ENCODE assay signal across 2 cellular contexts in genomic region chr12:113316155-113316554, GRCh38.
TF ChIP-seq lines count a peak whose summit lies in the region.

No MANE protein-coding gene starts in this region.

TF ChIP-seq in A549, 52 proteins besides CTCF, POLR2A, EP300 and RAD21 (continued from another document):
- TF ChIP-seq, protein P1, sequence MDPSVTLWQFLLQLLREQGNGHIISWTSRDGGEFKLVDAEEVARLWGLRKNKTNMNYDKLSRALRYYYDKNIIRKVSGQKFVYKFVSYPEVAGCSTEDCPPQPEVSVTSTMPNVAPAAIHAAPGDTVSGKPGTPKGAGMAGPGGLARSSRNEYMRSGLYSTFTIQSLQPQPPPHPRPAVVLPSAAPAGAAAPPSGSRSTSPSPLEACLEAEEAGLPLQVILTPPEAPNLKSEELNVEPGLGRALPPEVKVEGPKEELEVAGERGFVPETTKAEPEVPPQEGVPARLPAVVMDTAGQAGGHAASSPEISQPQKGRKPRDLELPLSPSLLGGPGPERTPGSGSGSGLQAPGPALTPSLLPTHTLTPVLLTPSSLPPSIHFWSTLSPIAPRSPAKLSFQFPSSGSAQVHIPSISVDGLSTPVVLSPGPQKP (IDR thresholded peaks at IDR 0.05; ENCODE audit: low read depth, low read length): no peak
- no peak for TF ChIP-seq TP53 (CRISPR knock-in tag; IDR thresholded peaks at IDR 0.05)
- no peak for TF ChIP-seq JUNB (IDR thresholded peaks at IDR 0.05)
- 0 out of 3 replicates have a peak, but pooled peaks have one; percentile 6 for TF ChIP-seq SMC3 (IDR thresholded peaks at IDR 0.05)
- no peak for TF ChIP-seq EHF (CRISPR knock-in tag; IDR thresholded peaks at IDR 0.05)

TF ChIP-seq in WTC11, 78 proteins besides CTCF, POLR2A, EP300 and RAD21 (continued from another document):
- TF ChIP-seq, protein P2, sequence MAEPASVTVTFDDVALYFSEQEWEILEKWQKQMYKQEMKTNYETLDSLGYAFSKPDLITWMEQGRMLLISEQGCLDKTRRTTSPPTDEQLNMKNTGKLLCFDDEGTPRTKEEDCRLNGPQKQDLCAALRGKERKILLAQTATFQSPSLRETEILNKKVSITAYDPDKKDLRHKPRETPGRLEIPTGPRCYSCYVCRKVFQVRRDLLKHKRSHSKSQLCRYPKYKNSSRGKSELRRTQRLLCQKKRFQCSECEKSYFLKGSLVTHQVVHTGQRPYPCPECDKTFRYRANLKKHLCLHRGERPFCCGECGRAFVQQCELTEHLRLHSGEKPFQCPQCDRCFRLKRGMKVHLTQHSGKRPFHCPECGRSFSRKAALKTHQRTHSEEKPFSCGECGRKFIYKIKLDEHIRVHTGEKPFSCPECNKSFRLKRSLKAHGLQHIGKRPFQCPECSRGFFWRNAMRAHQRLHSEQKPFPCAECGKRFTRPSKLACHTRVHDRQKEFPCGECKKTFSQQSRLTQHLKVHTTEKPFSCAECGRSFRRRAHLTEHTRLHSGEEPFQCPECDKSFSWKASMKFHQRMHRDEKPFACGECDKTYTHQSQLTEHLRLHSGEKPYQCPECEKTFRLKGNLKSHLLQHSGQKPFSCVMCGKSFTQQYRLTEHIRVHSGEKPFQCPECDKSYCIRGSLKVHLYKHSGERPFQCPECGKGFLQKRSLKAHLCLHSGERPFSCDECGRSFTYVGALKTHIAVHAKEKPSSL (CRISPR knock-in tag; conservative IDR thresholded peaks at IDR 0.05): no peak
- TF ChIP-seq, protein P3, sequence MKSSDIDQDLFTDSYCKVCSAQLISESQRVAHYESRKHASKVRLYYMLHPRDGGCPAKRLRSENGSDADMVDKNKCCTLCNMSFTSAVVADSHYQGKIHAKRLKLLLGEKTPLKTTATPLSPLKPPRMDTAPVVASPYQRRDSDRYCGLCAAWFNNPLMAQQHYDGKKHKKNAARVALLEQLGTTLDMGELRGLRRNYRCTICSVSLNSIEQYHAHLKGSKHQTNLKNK (CRISPR knock-in tag; IDR thresholded peaks at IDR 0.05): no peak
- no peak for TF ChIP-seq SOX15 (CRISPR knock-in tag; IDR thresholded peaks at IDR 0.05)
- no peak for TF ChIP-seq TP53 (CRISPR knock-in tag; IDR thresholded peaks at IDR 0.05)
- TF ChIP-seq CBFB (CRISPR knock-in tag; IDR thresholded peaks at IDR 0.05; ENCODE audit: low read depth): no peak
- TF ChIP-seq USF1 (CRISPR knock-in tag; IDR thresholded peaks at IDR 0.05): no peak
- TF ChIP-seq FOXK1 (CRISPR knock-in tag; IDR thresholded peaks at IDR 0.05): no peak
- TF ChIP-seq, protein P4, sequence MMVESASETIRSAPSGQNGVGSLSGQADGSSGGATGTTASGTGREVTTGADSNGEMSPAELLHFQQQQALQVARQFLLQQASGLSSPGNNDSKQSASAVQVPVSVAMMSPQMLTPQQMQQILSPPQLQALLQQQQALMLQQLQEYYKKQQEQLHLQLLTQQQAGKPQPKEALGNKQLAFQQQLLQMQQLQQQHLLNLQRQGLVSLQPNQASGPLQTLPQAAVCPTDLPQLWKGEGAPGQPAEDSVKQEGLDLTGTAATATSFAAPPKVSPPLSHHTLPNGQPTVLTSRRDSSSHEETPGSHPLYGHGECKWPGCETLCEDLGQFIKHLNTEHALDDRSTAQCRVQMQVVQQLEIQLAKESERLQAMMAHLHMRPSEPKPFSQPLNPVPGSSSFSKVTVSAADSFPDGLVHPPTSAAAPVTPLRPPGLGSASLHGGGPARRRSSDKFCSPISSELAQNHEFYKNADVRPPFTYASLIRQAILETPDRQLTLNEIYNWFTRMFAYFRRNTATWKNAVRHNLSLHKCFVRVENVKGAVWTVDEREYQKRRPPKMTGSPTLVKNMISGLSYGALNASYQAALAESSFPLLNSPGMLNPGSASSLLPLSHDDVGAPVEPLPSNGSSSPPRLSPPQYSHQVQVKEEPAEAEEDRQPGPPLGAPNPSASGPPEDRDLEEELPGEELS (CRISPR knock-in tag; IDR thresholded peaks at IDR 0.05): no peak
- TF ChIP-seq AFF4 (CRISPR knock-in tag; IDR thresholded peaks at IDR 0.05; ENCODE audit: borderline replicate concordance): no peak
- TF ChIP-seq ZNF232 (CRISPR knock-in tag; IDR thresholded peaks at IDR 0.05): no peak
- TF ChIP-seq NFE2L1 (CRISPR knock-in tag; IDR thresholded peaks at IDR 0.05): no peak
- no peak for TF ChIP-seq TCF7 (CRISPR knock-in tag; IDR thresholded peaks at IDR 0.05; ENCODE audit: low read depth)
- no peak for TF ChIP-seq ZBTB43 (CRISPR knock-in tag; IDR thresholded peaks at IDR 0.05)
- TF ChIP-seq SMAD4 (CRISPR knock-in tag; IDR thresholded peaks at IDR 0.05): no peak
- no peak for TF ChIP-seq AR (CRISPR knock-in tag; IDR thresholded peaks at IDR 0.05)
- no peak for TF ChIP-seq FOXJ3 (CRISPR knock-in tag; IDR thresholded peaks at IDR 0.05; ENCODE audit: borderline replicate concordance)
- no peak for TF ChIP-seq ATF6 (CRISPR knock-in tag; IDR thresholded peaks at IDR 0.05)
- TF ChIP-seq, protein P5, sequence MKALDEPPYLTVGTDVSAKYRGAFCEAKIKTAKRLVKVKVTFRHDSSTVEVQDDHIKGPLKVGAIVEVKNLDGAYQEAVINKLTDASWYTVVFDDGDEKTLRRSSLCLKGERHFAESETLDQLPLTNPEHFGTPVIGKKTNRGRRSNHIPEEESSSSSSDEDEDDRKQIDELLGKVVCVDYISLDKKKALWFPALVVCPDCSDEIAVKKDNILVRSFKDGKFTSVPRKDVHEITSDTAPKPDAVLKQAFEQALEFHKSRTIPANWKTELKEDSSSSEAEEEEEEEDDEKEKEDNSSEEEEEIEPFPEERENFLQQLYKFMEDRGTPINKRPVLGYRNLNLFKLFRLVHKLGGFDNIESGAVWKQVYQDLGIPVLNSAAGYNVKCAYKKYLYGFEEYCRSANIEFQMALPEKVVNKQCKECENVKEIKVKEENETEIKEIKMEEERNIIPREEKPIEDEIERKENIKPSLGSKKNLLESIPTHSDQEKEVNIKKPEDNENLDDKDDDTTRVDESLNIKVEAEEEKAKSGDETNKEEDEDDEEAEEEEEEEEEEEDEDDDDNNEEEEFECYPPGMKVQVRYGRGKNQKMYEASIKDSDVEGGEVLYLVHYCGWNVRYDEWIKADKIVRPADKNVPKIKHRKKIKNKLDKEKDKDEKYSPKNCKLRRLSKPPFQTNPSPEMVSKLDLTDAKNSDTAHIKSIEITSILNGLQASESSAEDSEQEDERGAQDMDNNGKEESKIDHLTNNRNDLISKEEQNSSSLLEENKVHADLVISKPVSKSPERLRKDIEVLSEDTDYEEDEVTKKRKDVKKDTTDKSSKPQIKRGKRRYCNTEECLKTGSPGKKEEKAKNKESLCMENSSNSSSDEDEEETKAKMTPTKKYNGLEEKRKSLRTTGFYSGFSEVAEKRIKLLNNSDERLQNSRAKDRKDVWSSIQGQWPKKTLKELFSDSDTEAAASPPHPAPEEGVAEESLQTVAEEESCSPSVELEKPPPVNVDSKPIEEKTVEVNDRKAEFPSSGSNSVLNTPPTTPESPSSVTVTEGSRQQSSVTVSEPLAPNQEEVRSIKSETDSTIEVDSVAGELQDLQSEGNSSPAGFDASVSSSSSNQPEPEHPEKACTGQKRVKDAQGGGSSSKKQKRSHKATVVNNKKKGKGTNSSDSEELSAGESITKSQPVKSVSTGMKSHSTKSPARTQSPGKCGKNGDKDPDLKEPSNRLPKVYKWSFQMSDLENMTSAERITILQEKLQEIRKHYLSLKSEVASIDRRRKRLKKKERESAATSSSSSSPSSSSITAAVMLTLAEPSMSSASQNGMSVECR (CRISPR knock-in tag; IDR thresholded peaks at IDR 0.05; ENCODE audit: borderline replicate concordance): no peak
